16 cellular contexts compared by ENCODE assay signal in genomic region chr19:6997679-6998445, GRCh38. TPM values are rescaled to one million over a fixed set of nuclear protein-coding genes. Genes with fewer than 3 reads are reported as not detected.
DNase-seq lines count a peak whose midpoint lies in the region; ATAC-seq, FAIRE-seq and TF ChIP-seq lines count a peak whose summit lies in the region.
"Had no signal": no experiment of that assay in that cellular context is flagged by ENCODE, and none has a peak within 500 bp of the region (broad histone marks: within the 10 kb centered on the region; RNA-seq: fewer than 3 reads in every experiment).

No MANE protein-coding gene starts in this region.

- TF ChIP-seq CTCF in GM12878 (IDR thresholded peaks at IDR 0.05 in 2 of 3, conservative IDR thresholded peaks at IDR 0.05 in 1 of 3; ENCODE audit: control insufficient read depth in 2 of 3, extremely low read depth in 1 of 3, insufficient read depth in 1 of 3, low read depth in 3 of 3, low read length in 3 of 3) (no peak), upper lobe of right lung (IDR thresholded peaks at IDR 0.05) (no peak)

- H3K4me1 ChIP-seq in GM12878 (ENCODE audit: control insufficient read depth, insufficient read depth, low read length), result no peaks in the 10 kb centered on the region
- H3K4me1 ChIP-seq in upper lobe of right lung, result no peaks in the 10 kb centered on the region
- H3K4me1 ChIP-seq: thyroid gland had no signal

- H3K27ac ChIP-seq in GM12878 (ENCODE audit: control insufficient read depth, insufficient read depth), result no peak overlapping the region
- no peak overlapping the region for H3K27ac ChIP-seq in upper lobe of right lung
- H3K27ac ChIP-seq: thyroid gland had no signal

- RAD21 ChIA-PET in GM12878 (lab: Charles Lee; ENCODE audit: unreplicated experiment), result interaction anchor here (0.7 to 1.8 kb wide), 13 partner anchors 9 to 343 kb away, joined by 3 to 9 read pairs (median 5); partner anchors contain the start of gene ZNF557

- POLR2A ChIA-PET in GM12878 (lab: Charles Lee), result interaction anchor here (0.5 to 2.4 kb wide), 13 partner anchors 8 to 353 kb away, joined by 3 to 13 read pairs (median 5); partner anchors contain the start of genes VAV1 and ZNF557

- peak overlapping the region; percentile 50 for H3K27ac Mint-ChIP-seq in activated naive CD4-positive, alpha-beta T cell treated with anti-CD3 and anti-CD28 coated beads, Interleukin-2, amount 10 ng/mL, durations not matched to agents 7 days and 5 days
- H3K27ac Mint-ChIP-seq: nephron, WTC11 had no signal

- H3K9me3 ChIP-seq in GM12878 (replicated peaks; ENCODE audit: control insufficient read depth, insufficient read depth, low read length) (peaks cover 3% of the 10 kb centered on the region; the same call in 1 of the 3 replicates), upper lobe of right lung (no peaks in the 10 kb centered on the region)
- H3K9me3 ChIP-seq: thyroid gland had no signal

- no peak for DNase-seq in activated naive CD4-positive, alpha-beta T cell treated with anti-CD3 and anti-CD28 coated beads, Interleukin-2, amount 10 ng/mL, durations not matched to agents 7 days and 5 days
- no peak for DNase-seq in activated naive CD4-positive, alpha-beta T cell treated with Interleukin-2 at 50 U/mL for 16 hours
- peak; percentile 77 for DNase-seq in OCI-M1 (lab: John Stamatoyannopoulos, UW)
- DNase-seq in GM12878 (ENCODE audit: low read depth, low spot score), result no peak
- DNase-seq in upper lobe of right lung, result no peak
- DNase-seq in COLO829 (ENCODE audit: low spot score), result no peak
- no peak for DNase-seq in stimulated activated CD4-positive, alpha-beta T cell treated with anti-CD3 and anti-CD28 coated beads, Interleukin-4, amount 100 ng/mL, for 24 hours
- DNase-seq: NCI-H2029, thyroid gland had no signal

- peak; percentile 80 for ATAC-seq in GM12878
- peak; percentile 77 for ATAC-seq in upper lobe of right lung
- ATAC-seq in esophagus mucosa, result no peak
- ATAC-seq: WTC11 had no signal

- no peaks in the 10 kb centered on the region for H3K36me3 ChIP-seq in GM12878 (ENCODE audit: control insufficient read depth in 2 of 2, insufficient read depth in 2 of 2, low read length in 1 of 2)
- H3K36me3 ChIP-seq in upper lobe of right lung, result no peaks in the 10 kb centered on the region
- H3K36me3 ChIP-seq: thyroid gland had no signal

- peaks cover 13% of the 10 kb centered on the region for H3K9me3 Mint-ChIP-seq in activated naive CD4-positive, alpha-beta T cell treated with anti-CD3 and anti-CD28 coated beads, Interleukin-2, amount 10 ng/mL, durations not matched to agents 7 days and 5 days

- no peak for TF ChIP-seq EP300 in GM12878 (IDR thresholded peaks at IDR 0.05; ENCODE audit: borderline replicate concordance in 1 of 2, control insufficient read depth in 1 of 2, low read depth in 2 of 2, low read length in 2 of 2)

- no peak for TF ChIP-seq RAD21 in GM12878 (IDR thresholded peaks at IDR 0.05; ENCODE audit: insufficient read depth, low read depth, low read length)

- no peaks in the 10 kb centered on the region for H3K79me2 ChIP-seq in GM12878 (ENCODE audit: control insufficient read depth, insufficient read depth, low read length)

- H4K20me1 ChIP-seq in GM12878 (ENCODE audit: control insufficient read depth, insufficient read depth), result no peaks in the 10 kb centered on the region

- SMC1A ChIA-PET in GM12878 (lab: Charles Lee; ENCODE audit: uncharacterized antibody, unreplicated experiment), result interaction anchor here (0.6 to 2.1 kb wide), 12 partner anchors 8 to 625 kb away, joined by 3 to 13 read pairs (median 4); partner anchors contain the start of genes ALKBH7 and ZNF557

- WGBS in GM12878 (ENCODE audit: insufficient coverage, insufficient replicate concordance, low lambda C conversion rate, missing lambda C conversion rate), result 49% methylated on average over 15 of the region's 15 CpGs

- H3K9ac ChIP-seq in GM12878 (ENCODE audit: control insufficient read depth, insufficient read depth, low read length), result no peak overlapping the region

- in situ Hi-C loops in GM12878 (cut with MboI), result no loop called here

- no peak overlapping the region for H3K4me3 ChIP-seq in GM12878
- peak overlapping the region; percentile 14 for H3K4me3 ChIP-seq in upper lobe of right lung
- H3K4me3 ChIP-seq: thyroid gland had no signal

- CTCF ChIA-PET in activated naive CD4-positive, alpha-beta T cell treated with anti-CD3 and anti-CD28 coated beads, Interleukin-2, amount 10 ng/mL, durations not matched to agents 7 days and 5 days (lab: Charles Lee), result interaction anchor here (0.9 kb wide), 1 partner anchor 12 kb away, joined by 3 read pairs; no protein-coding TSS in a partner anchor
- CTCF ChIA-PET in GM12878 (lab: Yijun Ruan, JAX), result interaction anchor here (0.6 to 1.5 kb wide), 7 partner anchors 9 to 339 kb away, joined by 3 to 7 read pairs (median 3); no protein-coding TSS in a partner anchor

- no peaks in the 10 kb centered on the region for H3K27me3 Mint-ChIP-seq in activated naive CD4-positive, alpha-beta T cell treated with anti-CD3 and anti-CD28 coated beads, Interleukin-2, amount 10 ng/mL, durations not matched to agents 7 days and 5 days

- H2AFZ ChIP-seq in GM12878 (ENCODE audit: control insufficient read depth, low read depth, low read length), result no peak overlapping the region

- TF ChIP-seq POLR2A in GM12878 (IDR thresholded peaks at IDR 0.05; ENCODE audit: low read depth, low read length), result no peak

- BruUV-seq in GM12878 (replicated peaks; lab: Mats Ljungman, UMichigan), result no TSS peak

- H3K36me3 Mint-ChIP-seq in activated naive CD4-positive, alpha-beta T cell treated with anti-CD3 and anti-CD28 coated beads, Interleukin-2, amount 10 ng/mL, durations not matched to agents 7 days and 5 days, result peaks cover 8% of the 10 kb centered on the region

- no peak for FAIRE-seq in GM12878 (lab: Jason Lieb, UNC)
- FAIRE-seq: colon, H1, HTR-8/SVneo, keratinocyte had no signal

- H3K27me3 ChIP-seq in GM12878 (replicated peaks in 1 of 2; ENCODE audit: control insufficient read depth in 2 of 2, insufficient read depth in 2 of 2, low read length in 1 of 2) (no peaks in the 10 kb centered on the region), upper lobe of right lung (peaks cover 6% of the 10 kb centered on the region)
- H3K27me3 ChIP-seq: thyroid gland had no signal

- H3K4me1 Mint-ChIP-seq in activated naive CD4-positive, alpha-beta T cell treated with anti-CD3 and anti-CD28 coated beads, Interleukin-2, amount 10 ng/mL, durations not matched to agents 7 days and 5 days, result peaks cover 18% of the 10 kb centered on the region
- H3K4me1 Mint-ChIP-seq: nephron, WTC11 had no signal

- H3K4me3 Mint-ChIP-seq in activated naive CD4-positive, alpha-beta T cell treated with anti-CD3 and anti-CD28 coated beads, Interleukin-2, amount 10 ng/mL, durations not matched to agents 7 days and 5 days, result peak overlapping the region; percentile 37
- H3K4me3 Mint-ChIP-seq: nephron, WTC11 had no signal

- intact Hi-C loops in GM12878 (cut with micrococcal nuclease; ENCODE audit: unreplicated experiment) (no loop called here), upper lobe of right lung (cut with DNase I) (no loop called here)

- H3K4me2 ChIP-seq in GM12878 (ENCODE audit: control insufficient read depth, insufficient read depth), result 0 out of 2 replicates have a peak overlapping the region, but pooled peaks have one; percentile 9

RNA-seq across cellular contexts. Expression of gene MBD3L2B, which starts 23.4 kb away (rescaled TPM):
- not detected in 2 replicates for total RNA-seq in GM12878 (2013; cell fraction: nucleolus; rRNA removed)
- total RNA-seq in GM12878 (2014; rRNA removed) (not detected in 2 replicates), GM12878 (2014; rRNA removed; fragmentation: Illumina TruSeq; extraction: Trizol) (not detected in 2 replicates), GM12878 (2021) (not detected in 2 replicates), upper lobe of right lung (not detected), esophagus mucosa (not detected)
- not detected for polyA plus RNA-seq in GM12878 (2011; ENCODE audit: low read depth)
- polyA plus RNA-seq in GM12878 (2011; rRNA removed) (0.10 TPM in 1 of 2 replicates, not detected in the other), GM12878 (2014; fragmentation: Illumina TruSeq; extraction: Trizol) (not detected in 2 replicates), GM12878 (2014; fragmentation: Nextera tagmentation; extraction: Ambion mirVana) (not detected), GM12878 (2014; rRNA removed) (not detected in 2 replicates), GM12878 (2016; fragmentation: Nextera tagmentation; extraction: Ambion mirVana) (not detected)
- polyA plus RNA-seq in GM12878 (2011; cell fraction: cytosol; rRNA removed), result not detected in 2 replicates
- 0.16 TPM in 1 of 2 replicates, not detected in the other for polyA plus RNA-seq in GM12878 (2011; cell fraction: nucleus; rRNA removed)
- not detected in 2 replicates for polyA plus RNA-seq in GM12878 (2012)
- polyA minus RNA-seq in GM12878 (2011; rRNA and poly(A)+ RNA removed), result not detected in 2 replicates
- not detected in 2 replicates for polyA minus RNA-seq in GM12878 (2011; cell fraction: cytosol; rRNA and poly(A)+ RNA removed)
- not detected in 2 replicates for polyA minus RNA-seq in GM12878 (2011; cell fraction: nucleus; rRNA and poly(A)+ RNA removed)
- total RNA-seq: H1, thyroid gland, WTC11 had no signal
- polyA plus RNA-seq: H1, keratinocyte had no signal

RNA-seq across cellular contexts. Expression of gene MBD3L5, which starts 32.5 kb away (rescaled TPM):
- not detected in 2 replicates for total RNA-seq in GM12878 (2013; cell fraction: nucleolus; rRNA removed)
- not detected in 2 replicates for total RNA-seq in GM12878 (2014; rRNA removed)
- not detected in 2 replicates for total RNA-seq in GM12878 (2014; rRNA removed; fragmentation: Illumina TruSeq; extraction: Trizol)
- not detected in 2 replicates for total RNA-seq in GM12878 (2021)
- not detected for polyA plus RNA-seq in GM12878 (2011; ENCODE audit: low read depth)
- not detected in 2 replicates for polyA plus RNA-seq in GM12878 (2011; rRNA removed)
- not detected in 2 replicates for polyA plus RNA-seq in GM12878 (2011; cell fraction: cytosol; rRNA removed)
- polyA plus RNA-seq in GM12878 (2011; cell fraction: nucleus; rRNA removed), result not detected in 2 replicates
- not detected in 2 replicates for polyA plus RNA-seq in GM12878 (2012)
- not detected in 2 replicates for polyA plus RNA-seq in GM12878 (2014; fragmentation: Illumina TruSeq; extraction: Trizol)
- polyA plus RNA-seq in GM12878 (2014; fragmentation: Nextera tagmentation; extraction: Ambion mirVana), result not detected
- polyA plus RNA-seq in GM12878 (2014; rRNA removed), result not detected in 2 replicates
- polyA plus RNA-seq in GM12878 (2016; fragmentation: Nextera tagmentation; extraction: Ambion mirVana), result not detected
- polyA minus RNA-seq in GM12878 (2011; rRNA and poly(A)+ RNA removed), result not detected in 2 replicates
- polyA minus RNA-seq in GM12878 (2011; cell fraction: cytosol; rRNA and poly(A)+ RNA removed), result not detected in 2 replicates
- not detected in 2 replicates for polyA minus RNA-seq in GM12878 (2011; cell fraction: nucleus; rRNA and poly(A)+ RNA removed)
- total RNA-seq in upper lobe of right lung, result not detected
- total RNA-seq in esophagus mucosa, result not detected
- total RNA-seq: H1, thyroid gland, WTC11 had no signal
- polyA plus RNA-seq: H1, keratinocyte had no signal

RNA-seq across cellular contexts. Expression of gene MBD3L4, which starts 42.1 kb away (rescaled TPM):
- total RNA-seq in GM12878 (2013; cell fraction: nucleolus; rRNA removed), result not detected in 2 replicates
- total RNA-seq in GM12878 (2014; rRNA removed) (not detected in 2 replicates), GM12878 (2014; rRNA removed; fragmentation: Illumina TruSeq; extraction: Trizol) (not detected in 2 replicates), GM12878 (2021) (not detected in 2 replicates), upper lobe of right lung (not detected), esophagus mucosa (not detected)
- polyA plus RNA-seq in GM12878 (2011; ENCODE audit: low read depth), result not detected
- polyA plus RNA-seq in GM12878 (2011; rRNA removed) (not detected in 2 replicates), GM12878 (2014; fragmentation: Illumina TruSeq; extraction: Trizol) (not detected in 2 replicates), GM12878 (2014; fragmentation: Nextera tagmentation; extraction: Ambion mirVana) (not detected), GM12878 (2014; rRNA removed) (not detected in 2 replicates), GM12878 (2016; fragmentation: Nextera tagmentation; extraction: Ambion mirVana) (not detected)
- polyA plus RNA-seq in GM12878 (2011; cell fraction: cytosol; rRNA removed), result not detected in 2 replicates
- polyA plus RNA-seq in GM12878 (2011; cell fraction: nucleus; rRNA removed), result not detected in 2 replicates
- not detected in 2 replicates for polyA plus RNA-seq in GM12878 (2012)
- polyA minus RNA-seq in GM12878 (2011; rRNA and poly(A)+ RNA removed), result not detected in 2 replicates
- not detected in 2 replicates for polyA minus RNA-seq in GM12878 (2011; cell fraction: cytosol; rRNA and poly(A)+ RNA removed)
- not detected in 2 replicates for polyA minus RNA-seq in GM12878 (2011; cell fraction: nucleus; rRNA and poly(A)+ RNA removed)
- total RNA-seq: H1, thyroid gland, WTC11 had no signal
- polyA plus RNA-seq: H1, keratinocyte had no signal

RNA-seq across cellular contexts. Expression of gene MBD3L2, which starts 51.3 kb away (rescaled TPM):
- total RNA-seq in GM12878 (2013; cell fraction: nucleolus; rRNA removed), result not detected in 2 replicates
- total RNA-seq in GM12878 (2014; rRNA removed) (not detected in 2 replicates), GM12878 (2014; rRNA removed; fragmentation: Illumina TruSeq; extraction: Trizol) (not detected in 2 replicates), GM12878 (2021) (not detected in 2 replicates), upper lobe of right lung (not detected), esophagus mucosa (not detected)
- not detected for polyA plus RNA-seq in GM12878 (2011; ENCODE audit: low read depth)
- polyA plus RNA-seq in GM12878 (2011; rRNA removed) (not detected in 2 replicates), GM12878 (2014; fragmentation: Illumina TruSeq; extraction: Trizol) (not detected in 2 replicates), GM12878 (2014; fragmentation: Nextera tagmentation; extraction: Ambion mirVana) (not detected), GM12878 (2014; rRNA removed) (not detected in 2 replicates), GM12878 (2016; fragmentation: Nextera tagmentation; extraction: Ambion mirVana) (not detected)
- not detected in 2 replicates for polyA plus RNA-seq in GM12878 (2011; cell fraction: cytosol; rRNA removed)
- polyA plus RNA-seq in GM12878 (2011; cell fraction: nucleus; rRNA removed), result not detected in 2 replicates
- polyA plus RNA-seq in GM12878 (2012), result not detected in 2 replicates
- not detected in 2 replicates for polyA minus RNA-seq in GM12878 (2011; rRNA and poly(A)+ RNA removed)
- not detected in 2 replicates for polyA minus RNA-seq in GM12878 (2011; cell fraction: cytosol; rRNA and poly(A)+ RNA removed)
- polyA minus RNA-seq in GM12878 (2011; cell fraction: nucleus; rRNA and poly(A)+ RNA removed), result not detected in 2 replicates
- total RNA-seq: H1, thyroid gland, WTC11 had no signal
- polyA plus RNA-seq: H1, keratinocyte had no signal
